Comparison of ENCODE assay signal across 8 cellular contexts in genomic region chr5:132422720-132423442, GRCh38. TPM values are rescaled to one million over a fixed set of nuclear protein-coding genes. Genes with fewer than 3 reads are reported as not detected.
A peak's percentile ranks its signal among the peaks of the same experiment; 100 is the strongest.
DNase-seq lines count a peak whose midpoint lies in the region; ATAC-seq and TF ChIP-seq lines count a peak whose summit lies in the region.

No MANE protein-coding gene starts in this region.

- H3K36me3 Mint-ChIP-seq in activated CD4-positive, alpha-beta T cell treated with anti-CD3 and anti-CD28 coated beads for 36 hours (ENCODE audit: low read depth): peaks cover 44% of the 10 kb centered on the region
- H3K36me3 Mint-ChIP-seq in WTC11 (no peaks in the 10 kb centered on the region), immature natural killer cell (peaks cover 45 to 57% (median 45%) of the 10 kb centered on the region in 3 donors)

- H3K27me3 Mint-ChIP-seq in activated CD4-positive, alpha-beta T cell treated with anti-CD3 and anti-CD28 coated beads for 36 hours: no peaks in the 10 kb centered on the region
- no peaks in the 10 kb centered on the region for H3K27me3 Mint-ChIP-seq in WTC11 (ENCODE audit: low read depth)
- H3K27me3 Mint-ChIP-seq in immature natural killer cell (ENCODE audit: low read depth in 3 of 3): peaks cover 10 to 27% (median 24%) of the 10 kb centered on the region in 3 donors

- no peaks in the 10 kb centered on the region for H3K9me3 Mint-ChIP-seq in activated CD4-positive, alpha-beta T cell treated with anti-CD3 and anti-CD28 coated beads for 36 hours (ENCODE audit: low read depth)
- H3K9me3 Mint-ChIP-seq in WTC11 (no peaks in the 10 kb centered on the region), immature natural killer cell (no peaks in the 10 kb centered on the region)

- peaks cover 93% of the 10 kb centered on the region for H3K4me1 Mint-ChIP-seq in activated CD4-positive, alpha-beta T cell treated with anti-CD3 and anti-CD28 coated beads for 36 hours
- peaks cover 33% of the 10 kb centered on the region for H3K4me1 Mint-ChIP-seq in WTC11
- peaks cover 98 to 100% of the 10 kb centered on the region in 2 donors for H3K4me1 Mint-ChIP-seq in immature natural killer cell

- CTCF ChIA-PET in activated CD4-positive, alpha-beta T cell treated with anti-CD3 and anti-CD28 coated beads for 36 hours (lab: Charles Lee): interaction anchor here (0.8 to 13.9 kb wide), 12 partner anchors 8 to 77 kb away, joined by 3 to 89 read pairs (median 4); no protein-coding TSS in a partner anchor
- CTCF ChIA-PET in WTC11 (lab: Charles Lee): interaction anchor here (0.6 to 2.1 kb wide), 6 partner anchors 26 to 78 kb away, joined by 3 to 10 read pairs (median 4); no protein-coding TSS in a partner anchor

- POLR2A ChIA-PET in activated CD4-positive, alpha-beta T cell treated with anti-CD3 and anti-CD28 coated beads for 36 hours (lab: Charles Lee): interaction anchor here (1.3 to 6.4 kb wide), 3 partner anchors 24 to 65 kb away, joined by 3 to 130 read pairs (median 95); partner anchors contain the start of gene IRF1
- POLR2A ChIA-PET in WTC11 (lab: Charles Lee): no interaction called here

- no peak for ATAC-seq in activated CD4-positive, alpha-beta T cell treated with anti-CD3 and anti-CD28 coated beads for 36 hours
- ATAC-seq in HG03442 (IDR thresholded peaks at IDR 0.05; ENCODE audit: unreplicated experiment) (peak; percentile 37), WTC11 (no peak)

- intact Hi-C loops in activated CD4-positive, alpha-beta T cell treated with anti-CD3 and anti-CD28 coated beads for 36 hours (cut with DNase I, micrococcal nuclease): loop anchor here in 1 of 2 experiments (10.0 kb wide), 2 partner anchors 788 to 888 kb away; partner anchors contain the start of gene RAPGEF6

- no peak for TF ChIP-seq CTCF in WTC11 (IDR thresholded peaks at IDR 0.05)

- H3K4me3 Mint-ChIP-seq in activated CD4-positive, alpha-beta T cell treated with anti-CD3 and anti-CD28 coated beads for 36 hours: no peak overlapping the region
- H3K4me3 Mint-ChIP-seq in WTC11 (no peak overlapping the region), immature natural killer cell (peak overlapping the region; percentile 74 to 85 (median 83))

- H3K27ac Mint-ChIP-seq in activated CD4-positive, alpha-beta T cell treated with anti-CD3 and anti-CD28 coated beads for 36 hours: peak overlapping the region; percentile 79
- H3K27ac Mint-ChIP-seq in WTC11: no peak overlapping the region
- H3K27ac Mint-ChIP-seq in immature natural killer cell: peak overlapping the region; percentile 98 to 100 (median 99)

- peak; percentile 39 for DNase-seq in activated CD4-positive, alpha-beta T cell treated with anti-CD3 and anti-CD28 coated beads for 36 hours
- DNase-seq in activated CD4-positive, alpha-beta T cell treated with anti-CD3 and anti-CD28 coated beads for 4 hours: no peak
- DNase-seq in WTC11 (ENCODE audit: low spot score) (no peak), immature natural killer cell (no peak), DMS79 treated with DMSO at 0.1 percent for 48 hours (lab: John Stamatoyannopoulos, UW) (no peak), NCI-H187 treated with DMSO at 0.1 percent for 48 hours (lab: John Stamatoyannopoulos, UW) (no peak), NCI-H446 treated with DMSO at 0.1 percent for 48 hours (lab: John Stamatoyannopoulos, UW) (no peak)

TF ChIP-seq in WTC11, 78 proteins besides CTCF, POLR2A, EP300 and RAD21:
- TF ChIP-seq E2F5 (CRISPR knock-in tag; IDR thresholded peaks at IDR 0.05) (no peak), GABPB1 (CRISPR knock-in tag; IDR thresholded peaks at IDR 0.05) (peak; percentile 57)

RNA-seq across cellular contexts. Expression of gene SLC22A5, which starts 53.4 kb away (rescaled TPM):
- total RNA-seq in activated CD4-positive, alpha-beta T cell treated with anti-CD3 and anti-CD28 coated beads for 36 hours: 1 to 10 TPM; 3.7 to 4.9 TPM
- total RNA-seq in WTC11 (2021): 3.6 to 4.9 TPM (median 4.4 TPM) in 3 replicates
- polyA plus RNA-seq in immature natural killer cell: 1 to 10 TPM; 1.1 to 1.5 (median 1.5) TPM

Comparison
In these comparisons a context has a peak if more than half of its experiments do, and no peak if none do; other contexts are left out.
1. H3K4me3 Mint-ChIP-seq: peak in immature natural killer cell (5 of 5); none in activated CD4-positive, alpha-beta T cell treated with anti-CD3 and anti-CD28 coated beads for 36 hours (single experiment) and WTC11 (single experiment).